In genomic region chr17:60586288-60586974, GRCh38 we compare ENCODE assay signal across 2 cellular contexts.
TF ChIP-seq lines count a peak whose summit lies in the region.

No MANE protein-coding gene starts in this region.

TF ChIP-seq in Ishikawa, 13 proteins besides CTCF, POLR2A, EP300 and RAD21:
- TF ChIP-seq, protein P1, sequence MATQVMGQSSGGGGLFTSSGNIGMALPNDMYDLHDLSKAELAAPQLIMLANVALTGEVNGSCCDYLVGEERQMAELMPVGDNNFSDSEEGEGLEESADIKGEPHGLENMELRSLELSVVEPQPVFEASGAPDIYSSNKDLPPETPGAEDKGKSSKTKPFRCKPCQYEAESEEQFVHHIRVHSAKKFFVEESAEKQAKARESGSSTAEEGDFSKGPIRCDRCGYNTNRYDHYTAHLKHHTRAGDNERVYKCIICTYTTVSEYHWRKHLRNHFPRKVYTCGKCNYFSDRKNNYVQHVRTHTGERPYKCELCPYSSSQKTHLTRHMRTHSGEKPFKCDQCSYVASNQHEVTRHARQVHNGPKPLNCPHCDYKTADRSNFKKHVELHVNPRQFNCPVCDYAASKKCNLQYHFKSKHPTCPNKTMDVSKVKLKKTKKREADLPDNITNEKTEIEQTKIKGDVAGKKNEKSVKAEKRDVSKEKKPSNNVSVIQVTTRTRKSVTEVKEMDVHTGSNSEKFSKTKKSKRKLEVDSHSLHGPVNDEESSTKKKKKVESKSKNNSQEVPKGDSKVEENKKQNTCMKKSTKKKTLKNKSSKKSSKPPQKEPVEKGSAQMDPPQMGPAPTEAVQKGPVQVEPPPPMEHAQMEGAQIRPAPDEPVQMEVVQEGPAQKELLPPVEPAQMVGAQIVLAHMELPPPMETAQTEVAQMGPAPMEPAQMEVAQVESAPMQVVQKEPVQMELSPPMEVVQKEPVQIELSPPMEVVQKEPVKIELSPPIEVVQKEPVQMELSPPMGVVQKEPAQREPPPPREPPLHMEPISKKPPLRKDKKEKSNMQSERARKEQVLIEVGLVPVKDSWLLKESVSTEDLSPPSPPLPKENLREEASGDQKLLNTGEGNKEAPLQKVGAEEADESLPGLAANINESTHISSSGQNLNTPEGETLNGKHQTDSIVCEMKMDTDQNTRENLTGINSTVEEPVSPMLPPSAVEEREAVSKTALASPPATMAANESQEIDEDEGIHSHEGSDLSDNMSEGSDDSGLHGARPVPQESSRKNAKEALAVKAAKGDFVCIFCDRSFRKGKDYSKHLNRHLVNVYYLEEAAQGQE (IDR thresholded peaks at IDR 0.05; ENCODE audit: low read depth) = peak; percentile 79
- TF ChIP-seq, protein P2, sequence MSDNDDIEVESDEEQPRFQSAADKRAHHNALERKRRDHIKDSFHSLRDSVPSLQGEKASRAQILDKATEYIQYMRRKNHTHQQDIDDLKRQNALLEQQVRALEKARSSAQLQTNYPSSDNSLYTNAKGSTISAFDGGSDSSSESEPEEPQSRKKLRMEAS (IDR thresholded peaks at IDR 0.05) = no peak

TF ChIP-seq in K562, 482 proteins besides CTCF, POLR2A, EP300 and RAD21 (continued from another document):
- no peak for TF ChIP-seq ZNF133 (CRISPR knock-in tag; IDR thresholded peaks at IDR 0.05)
- TF ChIP-seq, protein P3, sequence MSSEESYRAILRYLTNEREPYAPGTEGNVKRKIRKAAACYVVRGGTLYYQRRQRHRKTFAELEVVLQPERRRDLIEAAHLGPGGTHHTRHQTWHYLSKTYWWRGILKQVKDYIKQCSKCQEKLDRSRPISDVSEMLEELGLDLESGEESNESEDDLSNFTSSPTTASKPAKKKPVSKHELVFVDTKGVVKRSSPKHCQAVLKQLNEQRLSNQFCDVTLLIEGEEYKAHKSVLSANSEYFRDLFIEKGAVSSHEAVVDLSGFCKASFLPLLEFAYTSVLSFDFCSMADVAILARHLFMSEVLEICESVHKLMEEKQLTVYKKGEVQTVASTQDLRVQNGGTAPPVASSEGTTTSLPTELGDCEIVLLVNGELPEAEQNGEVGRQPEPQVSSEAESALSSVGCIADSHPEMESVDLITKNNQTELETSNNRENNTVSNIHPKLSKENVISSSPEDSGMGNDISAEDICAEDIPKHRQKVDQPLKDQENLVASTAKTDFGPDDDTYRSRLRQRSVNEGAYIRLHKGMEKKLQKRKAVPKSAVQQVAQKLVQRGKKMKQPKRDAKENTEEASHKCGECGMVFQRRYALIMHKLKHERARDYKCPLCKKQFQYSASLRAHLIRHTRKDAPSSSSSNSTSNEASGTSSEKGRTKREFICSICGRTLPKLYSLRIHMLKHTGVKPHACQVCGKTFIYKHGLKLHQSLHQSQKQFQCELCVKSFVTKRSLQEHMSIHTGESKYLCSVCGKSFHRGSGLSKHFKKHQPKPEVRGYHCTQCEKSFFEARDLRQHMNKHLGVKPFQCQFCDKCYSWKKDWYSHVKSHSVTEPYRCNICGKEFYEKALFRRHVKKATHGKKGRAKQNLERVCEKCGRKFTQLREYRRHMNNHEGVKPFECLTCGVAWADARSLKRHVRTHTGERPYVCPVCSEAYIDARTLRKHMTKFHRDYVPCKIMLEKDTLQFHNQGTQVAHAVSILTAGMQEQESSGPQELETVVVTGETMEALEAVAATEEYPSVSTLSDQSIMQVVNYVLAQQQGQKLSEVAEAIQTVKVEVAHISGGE (CRISPR knock-in tag; IDR thresholded peaks at IDR 0.05) = peak in 1 of 3 experiments; percentile 54; a peak in 2 of 6 replicates
- TF ChIP-seq, protein P1 (CRISPR knock-in tag; IDR thresholded peaks at IDR 0.05; ENCODE audit: low read depth) = 0 out of 2 replicates have a peak, but pooled peaks have one; percentile 62
- TF ChIP-seq ZNF384 (IDR thresholded peaks at IDR 0.05; ENCODE audit: low read depth, low read length) = no peak
- TF ChIP-seq ZNF431 (CRISPR knock-in tag; IDR thresholded peaks at IDR 0.05) = no peak
- TF ChIP-seq, protein P4, sequence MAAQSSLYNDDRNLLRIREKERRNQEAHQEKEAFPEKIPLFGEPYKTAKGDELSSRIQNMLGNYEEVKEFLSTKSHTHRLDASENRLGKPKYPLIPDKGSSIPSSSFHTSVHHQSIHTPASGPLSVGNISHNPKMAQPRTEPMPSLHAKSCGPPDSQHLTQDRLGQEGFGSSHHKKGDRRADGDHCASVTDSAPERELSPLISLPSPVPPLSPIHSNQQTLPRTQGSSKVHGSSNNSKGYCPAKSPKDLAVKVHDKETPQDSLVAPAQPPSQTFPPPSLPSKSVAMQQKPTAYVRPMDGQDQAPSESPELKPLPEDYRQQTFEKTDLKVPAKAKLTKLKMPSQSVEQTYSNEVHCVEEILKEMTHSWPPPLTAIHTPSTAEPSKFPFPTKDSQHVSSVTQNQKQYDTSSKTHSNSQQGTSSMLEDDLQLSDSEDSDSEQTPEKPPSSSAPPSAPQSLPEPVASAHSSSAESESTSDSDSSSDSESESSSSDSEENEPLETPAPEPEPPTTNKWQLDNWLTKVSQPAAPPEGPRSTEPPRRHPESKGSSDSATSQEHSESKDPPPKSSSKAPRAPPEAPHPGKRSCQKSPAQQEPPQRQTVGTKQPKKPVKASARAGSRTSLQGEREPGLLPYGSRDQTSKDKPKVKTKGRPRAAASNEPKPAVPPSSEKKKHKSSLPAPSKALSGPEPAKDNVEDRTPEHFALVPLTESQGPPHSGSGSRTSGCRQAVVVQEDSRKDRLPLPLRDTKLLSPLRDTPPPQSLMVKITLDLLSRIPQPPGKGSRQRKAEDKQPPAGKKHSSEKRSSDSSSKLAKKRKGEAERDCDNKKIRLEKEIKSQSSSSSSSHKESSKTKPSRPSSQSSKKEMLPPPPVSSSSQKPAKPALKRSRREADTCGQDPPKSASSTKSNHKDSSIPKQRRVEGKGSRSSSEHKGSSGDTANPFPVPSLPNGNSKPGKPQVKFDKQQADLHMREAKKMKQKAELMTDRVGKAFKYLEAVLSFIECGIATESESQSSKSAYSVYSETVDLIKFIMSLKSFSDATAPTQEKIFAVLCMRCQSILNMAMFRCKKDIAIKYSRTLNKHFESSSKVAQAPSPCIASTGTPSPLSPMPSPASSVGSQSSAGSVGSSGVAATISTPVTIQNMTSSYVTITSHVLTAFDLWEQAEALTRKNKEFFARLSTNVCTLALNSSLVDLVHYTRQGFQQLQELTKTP (IDR thresholded peaks at IDR 0.05; ENCODE audit: low read depth in 1 of 2, partially characterized antibody in 2 of 2) = peak in 1 of 2 experiments; percentile 26
- 0 out of 2 replicates have a peak, but pooled peaks have one; percentile 42 for TF ChIP-seq XRCC5 (IDR thresholded peaks at IDR 0.05; ENCODE audit: low read depth, low read length)
- peak; percentile 64 for TF ChIP-seq MIER1 (IDR thresholded peaks at IDR 0.05; ENCODE audit: low read depth)
